Comparison of ENCODE assay signal across 8 cellular contexts in the genomic region with DNA sequence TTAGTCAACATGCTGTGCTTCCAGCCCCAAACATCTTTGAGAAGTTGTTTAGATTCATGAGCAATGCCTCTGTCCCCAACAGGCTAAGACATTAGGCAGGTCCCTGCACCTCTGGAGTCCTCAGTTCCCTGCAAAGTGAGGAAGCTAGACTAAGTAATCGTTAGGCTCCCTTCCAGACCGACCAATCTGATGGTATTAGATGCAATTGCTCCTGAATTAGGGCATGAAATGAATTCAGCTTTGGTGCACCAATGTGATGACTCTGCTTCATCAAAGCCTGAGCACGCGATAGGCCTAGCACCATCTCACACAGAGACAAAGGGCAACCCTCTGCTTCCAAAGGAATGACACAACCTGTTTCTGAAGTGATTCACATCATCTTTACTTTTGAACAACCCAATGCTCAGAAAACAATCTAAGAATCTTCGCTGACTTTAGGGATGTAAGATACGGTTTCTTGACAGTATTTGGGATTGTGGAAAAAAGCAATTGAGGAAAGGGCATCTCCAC. TPM values are rescaled to one million over a fixed set of nuclear protein-coding genes. Genes with fewer than 3 reads are reported as not detected.
A peak's percentile ranks its signal among the peaks of the same experiment; 100 is the strongest.
DNase-seq lines count a peak whose midpoint lies in the region; ATAC-seq, FAIRE-seq and TF ChIP-seq lines count a peak whose summit lies in the region.

No MANE protein-coding gene starts in this region.

- peak overlapping the region; percentile 81 for H3K4me2 ChIP-seq in keratinocyte (ENCODE audit: control insufficient read depth, extremely low read depth, insufficient read depth, low read depth, low read length)

- H3K4me1 ChIP-seq in keratinocyte (ENCODE audit: control insufficient read depth, extremely low read depth, insufficient read depth, low read length), result peaks cover 16% of the 10 kb centered on the region

- peak overlapping the region; percentile 72 for H2AFZ ChIP-seq in keratinocyte (ENCODE audit: control insufficient read depth, low read length)

- ATAC-seq in GM21515 (IDR thresholded peaks at IDR 0.05; ENCODE audit: unreplicated experiment), result no peak
- ATAC-seq in HG03571 (IDR thresholded peaks at IDR 0.05; ENCODE audit: unreplicated experiment), result no peak
- no peak for ATAC-seq in HG02938 (IDR thresholded peaks at IDR 0.05; ENCODE audit: unreplicated experiment)

- H3K9ac ChIP-seq in keratinocyte (ENCODE audit: control insufficient read depth, extremely low read depth, insufficient read depth, low read length), result no peak overlapping the region

- dilution Hi-C loops in keratinocyte (cut with MboI; ENCODE audit: extremely low pct_ligation_motif_present, low sequenced_read_pairs), result no loop called here

- peaks cover 35% of the 10 kb centered on the region for H3K4me1 Mint-ChIP-seq in activated T-helper 1 cell treated with anti-CD3 and anti-CD28 coated beads, Interleukin-12 subunit alpha, Interleukin-12 subunit beta, Interleukin-2, Interleukin-4 antibody, amounts not matched to agents 30 ng/mL and 10 ng/mL and 1 ng/mL, durations not matched to agents 14 hours and 24 hours and 36 hours (ENCODE audit: low read depth)
- H3K4me1 Mint-ChIP-seq in type B pancreatic cell (ENCODE audit: unreplicated experiment), result peaks cover 23% of the 10 kb centered on the region

- peaks cover 6% of the 10 kb centered on the region for H3K36me3 Mint-ChIP-seq in activated T-helper 1 cell treated with anti-CD3 and anti-CD28 coated beads, Interleukin-12 subunit alpha, Interleukin-12 subunit beta, Interleukin-2, Interleukin-4 antibody, amounts not matched to agents 30 ng/mL and 10 ng/mL and 1 ng/mL, durations not matched to agents 14 hours and 24 hours and 36 hours (ENCODE audit: low read depth)
- H3K36me3 Mint-ChIP-seq in type B pancreatic cell, result peaks cover 1% of the 10 kb centered on the region

- peak overlapping the region; percentile 57 for H3K4me3 Mint-ChIP-seq in activated T-helper 1 cell treated with anti-CD3 and anti-CD28 coated beads, Interleukin-12 subunit alpha, Interleukin-12 subunit beta, Interleukin-2, Interleukin-4 antibody, amounts not matched to agents 30 ng/mL and 10 ng/mL and 1 ng/mL, durations not matched to agents 14 hours and 24 hours and 36 hours
- peak overlapping the region; percentile 76 for H3K4me3 Mint-ChIP-seq in type B pancreatic cell

- H4K20me1 ChIP-seq in keratinocyte (ENCODE audit: control insufficient read depth, extremely low read depth, insufficient read depth, low read length), result no peaks in the 10 kb centered on the region

- peak; percentile 29 for FAIRE-seq in keratinocyte (lab: Jason Lieb, UNC)

- peaks cover 38% of the 10 kb centered on the region for H3K79me2 ChIP-seq in keratinocyte (ENCODE audit: control insufficient read depth, insufficient read depth, low read length)

- no peak overlapping the region for H3K27ac Mint-ChIP-seq in activated T-helper 1 cell treated with anti-CD3 and anti-CD28 coated beads, Interleukin-12 subunit alpha, Interleukin-12 subunit beta, Interleukin-2, Interleukin-4 antibody, amounts not matched to agents 30 ng/mL and 10 ng/mL and 1 ng/mL, durations not matched to agents 14 hours and 24 hours and 36 hours
- peak overlapping the region; percentile 66 for H3K27ac Mint-ChIP-seq in type B pancreatic cell

- H3K27ac ChIP-seq in keratinocyte (ENCODE audit: control insufficient read depth, insufficient read depth, low read length), result no peak overlapping the region

- H3K36me3 ChIP-seq in keratinocyte (ENCODE audit: control insufficient read depth in 2 of 2, extremely low read depth in 1 of 2, insufficient read depth in 2 of 2, low read length in 2 of 2), result no peaks in the 10 kb centered on the region

- H3K9me3 ChIP-seq in keratinocyte (ENCODE audit: control insufficient read depth, low read depth, low read length), result no peaks in the 10 kb centered on the region

- peak overlapping the region in 1 of 3 experiments; percentile 95 for H3K4me3 ChIP-seq in keratinocyte (ENCODE audit: control insufficient read depth in 2 of 3, extremely low read depth in 1 of 3, insufficient read depth in 2 of 3, low read depth in 1 of 3, low read length in 3 of 3)

- intact Hi-C loops in activated T-helper 1 cell treated with anti-CD3 and anti-CD28 coated beads, Interleukin-12 subunit alpha, Interleukin-12 subunit beta, Interleukin-2, Interleukin-4 antibody, amounts not matched to agents 30 ng/mL and 10 ng/mL and 1 ng/mL, durations not matched to agents 14 hours and 24 hours and 36 hours (cut with micrococcal nuclease), result loop anchor here (1.0 to 10.0 kb wide), 7 partner anchors 9 to 1975 kb away; a partner anchor contains a TSS

- peaks cover 2% of the 10 kb centered on the region for H3K27me3 Mint-ChIP-seq in activated T-helper 1 cell treated with anti-CD3 and anti-CD28 coated beads, Interleukin-12 subunit alpha, Interleukin-12 subunit beta, Interleukin-2, Interleukin-4 antibody, amounts not matched to agents 30 ng/mL and 10 ng/mL and 1 ng/mL, durations not matched to agents 14 hours and 24 hours and 36 hours (ENCODE audit: insufficient read depth)
- peaks cover 8% of the 10 kb centered on the region for H3K27me3 Mint-ChIP-seq in type B pancreatic cell

- DNase-seq in stimulated activated naive CD4-positive, alpha-beta T cell (lab: John Stamatoyannopoulos, UW), result peak in 4 of 6 experiments; percentile 3 to 39 (median 12)
- no peak for DNase-seq in stimulated activated naive CD4-positive, alpha-beta T cell treated with Interleukin-2 at 50 U/mL for 16 hours (lab: John Stamatoyannopoulos, UW)
- no peak for DNase-seq in activated T-helper 1 cell treated with anti-CD3 and anti-CD28 coated beads, Interleukin-12 subunit alpha, Interleukin-12 subunit beta, Interleukin-2, Interleukin-4 antibody, amounts not matched to agents 30 ng/mL and 10 ng/mL and 1 ng/mL, durations not matched to agents 14 hours and 24 hours and 36 hours (ENCODE audit: low spot score)
- DNase-seq in keratinocyte (ENCODE audit: low read depth, low spot score) (no peak), type B pancreatic cell (ENCODE audit: extremely low spot score, unreplicated experiment) (no peak)

- no peaks in the 10 kb centered on the region for H3K9me1 ChIP-seq in keratinocyte (ENCODE audit: control insufficient read depth, extremely low read depth, insufficient read depth, low read length)

- TF ChIP-seq CTCF in keratinocyte (optimal IDR thresholded peaks at IDR 0.05 in 1 of 3, IDR thresholded peaks at IDR 0.05 in 1 of 3, conservative IDR thresholded peaks at IDR 0.05 in 1 of 3; ENCODE audit: extremely low read depth in 1 of 3, insufficient read depth in 2 of 3, low read length in 3 of 3) (no peak), type B pancreatic cell (conservative IDR thresholded peaks at IDR 0.05) (no peak)

- no peaks in the 10 kb centered on the region for H3K9me3 Mint-ChIP-seq in activated T-helper 1 cell treated with anti-CD3 and anti-CD28 coated beads, Interleukin-12 subunit alpha, Interleukin-12 subunit beta, Interleukin-2, Interleukin-4 antibody, amounts not matched to agents 30 ng/mL and 10 ng/mL and 1 ng/mL, durations not matched to agents 14 hours and 24 hours and 36 hours
- no peaks in the 10 kb centered on the region for H3K9me3 Mint-ChIP-seq in type B pancreatic cell

- H3K27me3 ChIP-seq in keratinocyte (ENCODE audit: control insufficient read depth, extremely low read depth, insufficient read depth, low read length), result no peaks in the 10 kb centered on the region

RNA-seq across cellular contexts. Expression of a gene that starts 0.7 kb away (rescaled TPM):
- 36.2 and 38.4 TPM in 2 replicates for total RNA-seq in activated T-helper 1 cell treated with anti-CD3 and anti-CD28 coated beads, Interleukin-12 subunit alpha, Interleukin-12 subunit beta, Interleukin-2, Interleukin-4 antibody, amounts not matched to agents 30 ng/mL and 10 ng/mL and 1 ng/mL, durations not matched to agents 14 hours and 24 hours and 36 hours
- polyA plus RNA-seq in keratinocyte, result 142 to 187 TPM (median 173 TPM) in 3 replicates
- 123 TPM for polyA plus RNA-seq in keratinocyte (2011; ENCODE audit: low read depth)
- 103 and 173 TPM in 2 replicates for polyA plus RNA-seq in keratinocyte (2011; cell fraction: cytosol; rRNA removed)
- 185 and 224 TPM in 2 replicates for polyA plus RNA-seq in keratinocyte (2011; cell fraction: nucleus; rRNA removed)
- polyA plus RNA-seq in keratinocyte (2012; ENCODE audit: low replicate concordance), result 78.6 and 92.7 TPM in 2 replicates
- 78.7 to 141 TPM (median 137 TPM) in 3 replicates for polyA minus RNA-seq in keratinocyte
- 104 TPM for polyA minus RNA-seq in keratinocyte (2011; cell fraction: cytosol; rRNA and poly(A)+ RNA removed)
- polyA minus RNA-seq in keratinocyte (2011; cell fraction: nucleus; rRNA and poly(A)+ RNA removed), result 112 and 181 TPM in 2 replicates
- total RNA-seq in type B pancreatic cell (ENCODE audit: low replicate concordance), result 91.1 and 135 TPM in 2 replicates

Comparison
In these comparisons a context has a peak if more than half of its experiments do, and no peak if none do; other contexts are left out.
1. DNase-seq: peak in stimulated activated naive CD4-positive, alpha-beta T cell (4 of 6); none in stimulated activated naive CD4-positive, alpha-beta T cell treated with Interleukin-2 at 50 U/mL for 16 hours (single experiment), activated T-helper 1 cell treated with anti-CD3 and anti-CD28 coated beads, Interleukin-12 subunit alpha, Interleukin-12 subunit beta, Interleukin-2, Interleukin-4 antibody, amounts not matched to agents 30 ng/mL and 10 ng/mL and 1 ng/mL, durations not matched to agents 14 hours and 24 hours and 36 hours (single experiment), keratinocyte (single experiment) and type B pancreatic cell (single experiment).